Comparison of ENCODE assay signal across 17 cellular contexts in the genomic region with DNA sequence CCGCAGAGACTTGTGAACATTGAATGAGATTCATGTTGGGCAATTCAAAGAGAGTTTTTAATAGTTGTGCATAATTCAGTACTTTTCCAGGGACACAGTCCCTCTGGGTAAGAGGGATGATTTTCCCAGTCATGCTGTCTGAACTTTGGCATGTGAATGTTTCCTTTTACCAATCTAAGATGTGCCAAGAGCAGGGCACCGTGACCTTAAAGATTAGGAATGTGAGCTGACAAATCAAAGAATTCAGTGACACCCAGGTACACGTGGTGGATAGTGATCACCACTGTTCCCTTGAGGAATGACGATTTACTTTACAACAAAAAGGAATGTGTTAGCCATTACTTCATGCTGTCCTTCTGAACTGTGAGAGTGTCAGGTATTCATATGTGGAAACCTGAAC.
DNase-seq lines count a peak whose midpoint lies in the region; ATAC-seq, FAIRE-seq and TF ChIP-seq lines count a peak whose summit lies in the region.
"Had no signal": no experiment of that assay in that cellular context is flagged by ENCODE, and none has a peak within 500 bp of the region (broad histone marks: within the 10 kb centered on the region; RNA-seq: fewer than 3 reads in every experiment).

No MANE protein-coding gene starts in this region.

- no peaks in the 10 kb centered on the region for H3K27me3 ChIP-seq in skeletal muscle tissue (ENCODE audit: control insufficient read depth in 3 of 3, insufficient read depth in 3 of 3, low read length in 3 of 3)
- H3K27me3 ChIP-seq: colonic mucosa had no signal

- peak overlapping the region; percentile 59 for H3K27ac ChIP-seq in skeletal muscle tissue (ENCODE audit: low read depth, low read length)
- H3K27ac ChIP-seq: colonic mucosa had no signal

- H3K9me3 ChIP-seq in skeletal muscle tissue (ENCODE audit: control insufficient read depth in 3 of 3, low read length in 3 of 3), result no peaks in the 10 kb centered on the region
- H3K9me3 ChIP-seq: colonic mucosa had no signal

- ATAC-seq in HG03521 (IDR thresholded peaks at IDR 0.05; ENCODE audit: unreplicated experiment), result no peak

- TF ChIP-seq CTCF in epithelial cell of proximal tubule (conservative IDR thresholded peaks at IDR 0.05; ENCODE audit: low read depth, low read length), result no peak

- H3K4me3 ChIP-seq in epithelial cell of proximal tubule (ENCODE audit: low read depth, low read length) (no peak overlapping the region), skeletal muscle tissue (ENCODE audit: low read length in 3 of 3) (no peak overlapping the region)
- H3K4me3 ChIP-seq: colonic mucosa had no signal

- DNase-seq in RCC 7860 (ENCODE audit: low spot score), result peak; percentile 95
- peak; percentile 100 for DNase-seq in epithelial cell of proximal tubule (ENCODE audit: low read depth)
- DNase-seq in left kidney (ENCODE audit: low read depth, low spot score), result peak; percentile 7
- DNase-seq in Kasumi-1 (lab: John Stamatoyannopoulos, UW), result no peak
- no peak for DNase-seq in occipital lobe (lab: John Stamatoyannopoulos, UW)
- DNase-seq in AML-193 (lab: John Stamatoyannopoulos, UW), result no peak
- DNase-seq: activated B cell treated with CpG ODN at 0.5 μM for 24 hours; activated CD8-positive, alpha-beta memory T cell treated with anti-CD3 and anti-CD28 coated beads for 24 hours; activated naive CD8-positive, alpha-beta T cell treated with anti-CD3 and anti-CD28 coated beads for 36 hours; colonic mucosa; DND-41; H9; NCI-H510A; stimulated activated CD4-positive, alpha-beta T cell treated with anti-CD3 and anti-CD28 coated beads, Interleukin-12 subunit alpha, Interleukin-12 subunit beta, amount 100 ng/mL, for 4 hours had no signal

- H3K9ac ChIP-seq in skeletal muscle tissue (ENCODE audit: low read depth in 1 of 3, low read length in 3 of 3), result peak overlapping the region in 1 of 3 donors; percentile 54

- peak; percentile 93 for FAIRE-seq in RCC 7860 (lab: Jason Lieb, UNC)
- FAIRE-seq: islet of Langerhans had no signal

- H3K36me3 ChIP-seq in skeletal muscle tissue (ENCODE audit: control insufficient read depth in 3 of 3, insufficient read depth in 3 of 3, low read length in 3 of 3), result no peaks in the 10 kb centered on the region
- H3K36me3 ChIP-seq: colonic mucosa had no signal

- H3K4me1 ChIP-seq in skeletal muscle tissue (ENCODE audit: control insufficient read depth in 3 of 3, insufficient read depth in 3 of 3, low read length in 3 of 3), result peaks cover 23 to 38% (median 31%) of the 10 kb centered on the region in 3 donors
- H3K4me1 ChIP-seq: colonic mucosa had no signal

Comparison
In these comparisons a context has a peak if more than half of its experiments do, and no peak if none do; other contexts are left out.
1. DNase-seq: peak in RCC 7860 (single experiment), epithelial cell of proximal tubule (single experiment) and left kidney (single experiment); none in Kasumi-1 (0 of 2), occipital lobe (single experiment) and AML-193 (0 of 2).